Comparison of ENCODE assay signal across 4 cellular contexts in genomic region chr1:10425826-10426534, GRCh38. TPM values are rescaled to one million over a fixed set of nuclear protein-coding genes. Genes with fewer than 3 reads are reported as not detected.
"Had no signal": no experiment of that assay in that cellular context is flagged by ENCODE, and none has a peak within 500 bp of the region (broad histone marks: within the 10 kb centered on the region; RNA-seq: fewer than 3 reads in every experiment).

No MANE protein-coding gene starts in this region.

RNA-seq across cellular contexts. Expression of gene CORT, which starts 23.9 kb away (rescaled TPM):
- total RNA-seq: activated naive CD8-positive, alpha-beta T cell treated with anti-CD3 and anti-CD28 coated beads for 36 hours; cardiac septum; PC-3; SK-MEL-5 had no signal
